Comparison of ENCODE assay signal across 32 cellular contexts in the genomic region with DNA sequence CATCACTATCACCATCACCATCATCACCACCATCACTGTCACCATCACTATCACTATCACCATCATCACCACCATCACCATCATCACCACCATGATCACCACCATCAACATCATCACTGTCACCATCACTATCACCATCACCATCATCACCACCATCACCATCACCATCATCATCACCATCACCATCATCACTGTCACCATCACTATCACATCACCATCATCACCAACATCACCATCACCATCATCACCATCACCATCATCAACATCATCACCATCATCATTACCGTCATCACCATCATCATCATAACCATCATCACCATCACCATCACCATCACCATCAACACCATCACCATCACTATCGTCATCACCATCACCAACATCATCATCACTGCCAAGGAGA.
"Had no signal": no experiment of that assay in that cellular context is flagged by ENCODE, and none has a peak within 500 bp of the region (broad histone marks: within the 10 kb centered on the region; RNA-seq: fewer than 3 reads in every experiment).

No MANE protein-coding gene starts in this region.

- H3K4me1 Mint-ChIP-seq: activated CD4-positive, alpha-beta T cell treated with anti-CD3 and anti-CD28 coated beads for 36 hours; activated CD4-positive, alpha-beta T cell treated with anti-CD3 and anti-CD28 coated beads, Interleukin-2, amount 10 ng/mL, durations not matched to agents 24 days and 14 days; activated CD8-positive, alpha-beta memory T cell treated with anti-CD3 and anti-CD28 coated beads, Interleukin-2, amount 10 ng/mL, durations not matched to agents 7 days and 5 days; activated naive CD4-positive, alpha-beta T cell treated with anti-CD3 and anti-CD28 coated beads, Interleukin-2, amount 50 U/mL, for 24 hours; activated naive CD8-positive, alpha-beta T cell treated with anti-CD3 and anti-CD28 coated beads for 36 hours had no signal

- H3K27ac ChIP-seq: brain microvascular endothelial cell, esophagus muscularis mucosa, foreskin keratinocyte, gastrocnemius medialis, heart left ventricle had no signal

- H3K9me3 ChIP-seq: esophagus muscularis mucosa, gastrocnemius medialis, heart left ventricle had no signal

- DNase-seq: activated CD4-positive, alpha-beta memory T cell treated with anti-CD3 and anti-CD28 coated beads for 36 hours; activated CD4-positive, alpha-beta T cell treated with anti-CD3 and anti-CD28 coated beads for 36 hours; activated CD4-positive, alpha-beta T cell treated with anti-CD3 and anti-CD28 coated beads, Interleukin-2, amount 10 ng/mL, durations not matched to agents 24 days and 14 days; activated CD4-positive, CD25-positive, alpha-beta regulatory T cell; activated CD4-positive, CD25-positive, alpha-beta regulatory T cell treated with anti-CD3 and anti-CD28 coated beads, Interleukin-2, amount 50 U/mL, for 72 hours; activated CD8-positive, alpha-beta memory T cell treated with anti-CD3 and anti-CD28 coated beads, Interleukin-2, amount 10 ng/mL, durations not matched to agents 7 days and 5 days; activated CD8-positive, alpha-beta memory T cell treated with anti-CD3 and anti-CD28 coated beads, Interleukin-2, amount 50 U/mL, for 4 hours; activated CD8-positive, alpha-beta T cell treated with anti-CD3 and anti-CD28 coated beads, Interleukin-2, amount 10 ng/mL, durations not matched to agents 7 days and 5 days; activated effector memory CD4-positive, alpha-beta T cell treated with anti-CD3 and anti-CD28 coated beads, Interleukin-2, amount 50 U/mL, for 16 hours; activated naive CD4-positive, alpha-beta T cell treated with anti-CD3 and anti-CD28 coated beads for 36 hours; activated naive CD8-positive, alpha-beta T cell treated with anti-CD3 and anti-CD28 coated beads for 36 hours; activated T-cell treated with anti-CD3 and anti-CD28 coated beads, Interleukin-2, amount 50 U/mL, for 1 hour; activated T-cell treated with anti-CD3 and anti-CD28 coated beads, Interleukin-2, amount 50 U/mL, for 48 hours; amniotic stem cell; anterior cingulate cortex; brain microvascular endothelial cell; caudate nucleus; cortex of kidney; dermis blood vessel endothelial cell; effector CD4-positive, alpha-beta T cell; effector memory CD8-positive, alpha-beta T cell; erythroblast; foreskin keratinocyte; gastrocnemius medialis; glutamatergic neuron; heart left ventricle; T-helper 2 cell had no signal

- FAIRE-seq: colon had no signal

- H3K27me3 ChIP-seq: brain microvascular endothelial cell, foreskin keratinocyte, gastrocnemius medialis, heart left ventricle had no signal

- H3K27me3 Mint-ChIP-seq: activated CD4-positive, alpha-beta memory T cell treated with anti-CD3 and anti-CD28 coated beads for 36 hours; activated CD4-positive, alpha-beta T cell treated with anti-CD3 and anti-CD28 coated beads, Interleukin-2, amount 10 ng/mL, durations not matched to agents 24 days and 14 days; activated CD8-positive, alpha-beta memory T cell treated with anti-CD3 and anti-CD28 coated beads, Interleukin-2, amount 10 ng/mL, durations not matched to agents 7 days and 5 days; activated naive CD4-positive, alpha-beta T cell treated with anti-CD3 and anti-CD28 coated beads, Interleukin-2, amount 50 U/mL, for 24 hours; activated naive CD8-positive, alpha-beta T cell treated with anti-CD3 and anti-CD28 coated beads for 36 hours had no signal

- H3K36me3 ChIP-seq: brain microvascular endothelial cell, esophagus muscularis mucosa, gastrocnemius medialis, heart left ventricle had no signal

- H3K4me3 Mint-ChIP-seq: activated CD4-positive, alpha-beta memory T cell treated with anti-CD3 and anti-CD28 coated beads for 36 hours; activated CD4-positive, alpha-beta T cell treated with anti-CD3 and anti-CD28 coated beads for 36 hours; activated CD4-positive, alpha-beta T cell treated with anti-CD3 and anti-CD28 coated beads, Interleukin-2, amount 10 ng/mL, durations not matched to agents 24 days and 14 days; activated CD8-positive, alpha-beta memory T cell treated with anti-CD3 and anti-CD28 coated beads, Interleukin-2, amount 10 ng/mL, durations not matched to agents 7 days and 5 days; activated CD8-positive, alpha-beta T cell treated with anti-CD3 and anti-CD28 coated beads, Interleukin-2, amount 10 ng/mL, durations not matched to agents 7 days and 5 days; activated naive CD4-positive, alpha-beta T cell treated with anti-CD3 and anti-CD28 coated beads for 36 hours; activated naive CD4-positive, alpha-beta T cell treated with anti-CD3 and anti-CD28 coated beads, Interleukin-2, amount 50 U/mL, for 24 hours; activated naive CD8-positive, alpha-beta T cell treated with anti-CD3 and anti-CD28 coated beads for 36 hours; activated T-helper 1 cell treated with anti-CD3 and anti-CD28 coated beads, Interleukin-12 subunit alpha, Interleukin-12 subunit beta, Interleukin-2, Interleukin-4 antibody, amounts not matched to agents 30 ng/mL and 10 ng/mL and 1 ng/mL, durations not matched to agents 14 hours and 24 hours and 36 hours; effector memory CD8-positive, alpha-beta T cell had no signal

- H3K4me1 ChIP-seq: esophagus muscularis mucosa, foreskin keratinocyte, gastrocnemius medialis had no signal

- H3K4me3 ChIP-seq: esophagus muscularis mucosa, gastrocnemius medialis, heart left ventricle had no signal

- H3K36me3 Mint-ChIP-seq: activated CD4-positive, alpha-beta memory T cell treated with anti-CD3 and anti-CD28 coated beads for 36 hours; activated CD8-positive, alpha-beta memory T cell treated with anti-CD3 and anti-CD28 coated beads, Interleukin-2, amount 10 ng/mL, durations not matched to agents 7 days and 5 days; activated naive CD4-positive, alpha-beta T cell treated with anti-CD3 and anti-CD28 coated beads, Interleukin-2, amount 50 U/mL, for 24 hours; activated naive CD8-positive, alpha-beta T cell treated with anti-CD3 and anti-CD28 coated beads for 36 hours had no signal

- H3K27ac Mint-ChIP-seq: activated CD4-positive, alpha-beta memory T cell treated with anti-CD3 and anti-CD28 coated beads for 36 hours; activated CD4-positive, alpha-beta T cell treated with anti-CD3 and anti-CD28 coated beads for 36 hours; activated CD4-positive, alpha-beta T cell treated with anti-CD3 and anti-CD28 coated beads, Interleukin-2, amount 10 ng/mL, durations not matched to agents 24 days and 14 days; activated CD8-positive, alpha-beta memory T cell treated with anti-CD3 and anti-CD28 coated beads, Interleukin-2, amount 10 ng/mL, durations not matched to agents 7 days and 5 days; activated CD8-positive, alpha-beta T cell treated with anti-CD3 and anti-CD28 coated beads, Interleukin-2, amount 10 ng/mL, durations not matched to agents 7 days and 5 days; activated naive CD4-positive, alpha-beta T cell treated with anti-CD3 and anti-CD28 coated beads for 36 hours; activated naive CD4-positive, alpha-beta T cell treated with anti-CD3 and anti-CD28 coated beads, Interleukin-2, amount 50 U/mL, for 24 hours; activated naive CD8-positive, alpha-beta T cell treated with anti-CD3 and anti-CD28 coated beads for 36 hours; activated T-helper 1 cell treated with anti-CD3 and anti-CD28 coated beads, Interleukin-12 subunit alpha, Interleukin-12 subunit beta, Interleukin-2, Interleukin-4 antibody, amounts not matched to agents 30 ng/mL and 10 ng/mL and 1 ng/mL, durations not matched to agents 14 hours and 24 hours and 36 hours; activated T-helper 2 cell treated with anti-CD3 and anti-CD28 coated beads, Interferon-gamma antibody, Interleukin-2, Interleukin-4, amounts not matched to agents 10 μg/mL and 5 μg/mL and 100 μg/mL, durations not matched to agents 14 hours and 24 hours and 36 hours; effector memory CD8-positive, alpha-beta T cell had no signal

- ATAC-seq: activated CD4-positive, alpha-beta T cell treated with anti-CD3 and anti-CD28 coated beads for 36 hours; activated CD8-positive, alpha-beta memory T cell treated with anti-CD3 and anti-CD28 coated beads, Interleukin-2, amount 10 ng/mL, durations not matched to agents 7 days and 5 days; activated CD8-positive, alpha-beta T cell treated with anti-CD3 and anti-CD28 coated beads, Interleukin-2, amount 10 ng/mL, durations not matched to agents 7 days and 5 days; effector memory CD8-positive, alpha-beta T cell; foreskin keratinocyte; gastrocnemius medialis; heart left ventricle had no signal

- H3K9me3 Mint-ChIP-seq: activated CD4-positive, alpha-beta memory T cell treated with anti-CD3 and anti-CD28 coated beads for 36 hours; activated CD4-positive, alpha-beta T cell treated with anti-CD3 and anti-CD28 coated beads, Interleukin-2, amount 10 ng/mL, durations not matched to agents 24 days and 14 days; activated naive CD4-positive, alpha-beta T cell treated with anti-CD3 and anti-CD28 coated beads for 36 hours; activated naive CD4-positive, alpha-beta T cell treated with anti-CD3 and anti-CD28 coated beads, Interleukin-2, amount 50 U/mL, for 24 hours; activated naive CD8-positive, alpha-beta T cell treated with anti-CD3 and anti-CD28 coated beads for 36 hours; activated T-helper 1 cell treated with anti-CD3 and anti-CD28 coated beads, Interleukin-12 subunit alpha, Interleukin-12 subunit beta, Interleukin-2, Interleukin-4 antibody, amounts not matched to agents 30 ng/mL and 10 ng/mL and 1 ng/mL, durations not matched to agents 14 hours and 24 hours and 36 hours; activated T-helper 2 cell treated with anti-CD3 and anti-CD28 coated beads, Interferon-gamma antibody, Interleukin-2, Interleukin-4, amounts not matched to agents 10 μg/mL and 5 μg/mL and 100 μg/mL, durations not matched to agents 14 hours and 24 hours and 36 hours; effector memory CD8-positive, alpha-beta T cell had no signal
